ENCODE assay signal across 8 cellular contexts in genomic region chr20:35277531-35278395, GRCh38. TPM values are rescaled to one million over a fixed set of nuclear protein-coding genes. Genes with fewer than 3 reads are reported as not detected.
DNase-seq lines count a peak whose midpoint lies in the region; ATAC-seq and TF ChIP-seq lines count a peak whose summit lies in the region.

MMP24OS (minus strand) TSS chr20:35278122; CDS start chr20:35277929, 193 bp downstream.

- H3K9me3 Mint-ChIP-seq in brain, result no peaks in the 10 kb centered on the region

- no peak for TF ChIP-seq CTCF in brain (conservative IDR thresholded peaks at IDR 0.05)

- peaks cover 36% of the 10 kb centered on the region for H3K4me1 Mint-ChIP-seq in brain

- peak within 1 kb of the TSS; percentile 92 to 97 (median 95) for H3K4me3 Mint-ChIP-seq in brain

- peaks cover 43% of the 10 kb centered on the region for H3K36me3 Mint-ChIP-seq in brain

- DNase-seq in NCI-H187 (lab: John Stamatoyannopoulos, UW) (peak; percentile 24 to 67), UCSD-AML1 (lab: John Stamatoyannopoulos, UW; ENCODE audit: unreplicated experiment) (peak; percentile 95), skeletal muscle cell (ENCODE audit: low read depth) (peak; percentile 56), NCI-H446 (lab: John Stamatoyannopoulos, UW) (no peak)

- peak within 1 kb of the TSS; percentile 97 to 99 (median 98) for H3K27ac Mint-ChIP-seq in brain

- peak within 1 kb of the TSS; percentile 68 for H3K4me3 ChIP-seq in iPS-11a (ENCODE audit: low read depth, low read length)
- peak within 1 kb of the TSS; percentile 70 for H3K4me3 ChIP-seq in skeletal muscle cell (ENCODE audit: low read depth, low read length)

- peaks cover 4% of the 10 kb centered on the region for H3K27me3 Mint-ChIP-seq in brain

- peak; percentile 85 for ATAC-seq in GM18498 (IDR thresholded peaks at IDR 0.05; ENCODE audit: unreplicated experiment)
- peak; percentile 80 for ATAC-seq in HG02852 (IDR thresholded peaks at IDR 0.05; ENCODE audit: unreplicated experiment)

RNA-seq across cellular contexts. Expression of gene MMP24OS, which starts in this region (rescaled TPM):
- polyA plus RNA-seq in brain (ENCODE audit: insufficient read depth, low read depth, low replicate concordance), result 101 TPM

Comparison
In these comparisons a context has a peak if more than half of its experiments do, and no peak if none do; other contexts are left out.
1. DNase-seq: peak in NCI-H187 (2 of 2), UCSD-AML1 (single experiment) and skeletal muscle cell (single experiment); none in NCI-H446 (0 of 2).